ENCODE assay signal across 8 cellular contexts in the genomic region with DNA sequence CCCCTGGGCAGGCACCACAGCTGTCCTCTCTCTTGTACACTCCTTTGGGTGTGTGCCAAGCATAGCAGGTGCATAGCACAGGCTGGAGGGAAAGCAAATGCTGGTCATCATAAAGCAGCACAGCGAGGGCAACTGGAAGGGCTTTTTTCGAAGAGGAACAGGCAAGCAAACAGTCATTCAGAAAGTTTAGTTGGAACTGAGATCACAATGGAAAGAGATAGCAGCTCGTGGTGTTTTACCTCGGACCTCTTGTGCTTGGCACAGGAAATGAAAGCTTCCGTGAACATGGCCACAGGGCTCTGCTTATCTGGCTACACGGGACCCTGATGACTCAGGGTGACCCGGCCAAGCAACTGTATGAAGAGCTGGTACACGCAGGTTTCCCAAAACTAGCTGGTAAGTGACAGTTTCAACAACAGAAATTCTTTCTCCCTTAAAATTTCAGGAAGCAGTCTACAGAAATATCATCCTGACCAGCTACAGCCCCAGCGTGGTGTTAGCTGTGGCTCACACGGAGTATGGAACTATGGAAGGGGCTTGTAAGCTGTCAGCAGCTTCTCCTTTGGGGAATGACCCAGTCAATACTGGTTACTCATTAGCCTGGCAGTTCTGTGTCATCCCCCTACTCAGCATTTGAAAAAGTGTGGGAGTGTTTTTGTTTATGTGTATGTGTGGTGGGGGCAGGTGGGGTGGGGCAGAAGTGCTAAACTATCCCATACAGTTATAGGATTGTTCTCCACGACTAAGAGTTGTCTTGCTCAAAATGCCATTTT. TPM values are rescaled to one million over a fixed set of nuclear protein-coding genes. Genes with fewer than 3 reads are reported as not detected.
DNase-seq lines count a peak whose midpoint lies in the region; ATAC-seq and TF ChIP-seq lines count a peak whose summit lies in the region.

No MANE protein-coding gene starts in this region.

- no peak for DNase-seq in Right ventricle myocardium inferior (ENCODE audit: missing footprints)
- DNase-seq in right atrium auricular region (ENCODE audit: low spot score): no peak
- DNase-seq in NCI-H187 treated with DMSO at 0.1 percent for 48 hours (lab: John Stamatoyannopoulos, UW): peak; percentile 34
- peak; percentile 39 for DNase-seq in activated CD4-positive, alpha-beta T cell treated with anti-CD3 and anti-CD28 coated beads, Interleukin-2, amount 10 ng/mL, durations not matched to agents 7 days and 5 days
- DNase-seq in fibroblast of the aortic adventitia (ENCODE audit: low read depth): peak; percentile 12
- peak; percentile 21 to 46 for DNase-seq in stimulated activated CD4-positive, alpha-beta T cell treated with anti-CD3 and anti-CD28 coated beads, Interleukin-12 subunit alpha, Interleukin-12 subunit beta, amount 100 ng/mL, for 24 hours (ENCODE audit: low read depth in 2 of 2)
- DNase-seq in AG08395 (ENCODE audit: low spot score): no peak

- peak overlapping the region; percentile 44 for H3K4me3 Mint-ChIP-seq in activated CD4-positive, alpha-beta T cell treated with anti-CD3 and anti-CD28 coated beads, Interleukin-2, amount 10 ng/mL, durations not matched to agents 7 days and 5 days

- H3K9me3 Mint-ChIP-seq in activated CD4-positive, alpha-beta T cell treated with anti-CD3 and anti-CD28 coated beads, Interleukin-2, amount 10 ng/mL, durations not matched to agents 7 days and 5 days: no peaks in the 10 kb centered on the region

- TF ChIP-seq CTCF in right atrium auricular region (IDR thresholded peaks at IDR 0.05) (no peak), fibroblast of the aortic adventitia (IDR thresholded peaks at IDR 0.05; ENCODE audit: insufficient read depth, low read length) (no peak)

- peak overlapping the region; percentile 83 for H3K27ac Mint-ChIP-seq in activated CD4-positive, alpha-beta T cell treated with anti-CD3 and anti-CD28 coated beads, Interleukin-2, amount 10 ng/mL, durations not matched to agents 7 days and 5 days

- H3K36me3 Mint-ChIP-seq in activated CD4-positive, alpha-beta T cell treated with anti-CD3 and anti-CD28 coated beads, Interleukin-2, amount 10 ng/mL, durations not matched to agents 7 days and 5 days (ENCODE audit: low read depth): peaks cover 23% of the 10 kb centered on the region

- intact Hi-C loops in Right ventricle myocardium inferior (cut with DNase I): no loop called here

- no peaks in the 10 kb centered on the region for H3K27me3 ChIP-seq in right atrium auricular region

- ATAC-seq in Right ventricle myocardium inferior (peak; percentile 69), HG02973 (IDR thresholded peaks at IDR 0.05; ENCODE audit: unreplicated experiment) (peak; percentile 93)

- no peaks in the 10 kb centered on the region for H3K27me3 Mint-ChIP-seq in activated CD4-positive, alpha-beta T cell treated with anti-CD3 and anti-CD28 coated beads, Interleukin-2, amount 10 ng/mL, durations not matched to agents 7 days and 5 days

- no peak overlapping the region for H3K27ac ChIP-seq in right atrium auricular region

- no peaks in the 10 kb centered on the region for H3K9me3 ChIP-seq in right atrium auricular region

- peaks cover 0 to 11% of the 10 kb centered on the region in 2 donors for H3K4me1 ChIP-seq in right atrium auricular region

- no peak overlapping the region for H3K4me3 ChIP-seq in right atrium auricular region
- no peak overlapping the region for H3K4me3 ChIP-seq in fibroblast of the aortic adventitia (ENCODE audit: low read depth, low read length)

- CTCF ChIA-PET in activated CD4-positive, alpha-beta T cell treated with anti-CD3 and anti-CD28 coated beads, Interleukin-2, amount 10 ng/mL, durations not matched to agents 7 days and 5 days (lab: Charles Lee): interaction anchor here (0.5 to 1.2 kb wide), 5 partner anchors 11 to 1158 kb away, joined by 3 to 5 read pairs (median 3); no protein-coding TSS in a partner anchor

- no peaks in the 10 kb centered on the region for H3K36me3 ChIP-seq in right atrium auricular region

- POLR2A ChIA-PET in activated CD4-positive, alpha-beta T cell treated with anti-CD3 and anti-CD28 coated beads, Interleukin-2, amount 10 ng/mL, durations not matched to agents 7 days and 5 days (lab: Charles Lee): no interaction called here

- peaks cover 20% of the 10 kb centered on the region for H3K4me1 Mint-ChIP-seq in activated CD4-positive, alpha-beta T cell treated with anti-CD3 and anti-CD28 coated beads, Interleukin-2, amount 10 ng/mL, durations not matched to agents 7 days and 5 days

RNA-seq across cellular contexts. Expression of gene POC5, which starts 48.1 kb away (rescaled TPM):
- total RNA-seq in Right ventricle myocardium inferior (3.0 TPM), right atrium auricular region (10 to 100 TPM in 1 of 2 donors, 1 to 10 TPM in 1; 2.8 to 12.6 TPM), fibroblast of the aortic adventitia (ENCODE audit: low replicate concordance) (2.9 and 14.7 TPM in 2 replicates)
- 10 to 100 TPM; 19.1 to 23.3 TPM for total RNA-seq in activated CD4-positive, alpha-beta T cell treated with anti-CD3 and anti-CD28 coated beads, Interleukin-2, amount 10 ng/mL, durations not matched to agents 7 days and 5 days

RNA-seq across cellular contexts. Expression of gene ANKDD1B, which starts 57.9 kb away (rescaled TPM):
- total RNA-seq in Right ventricle myocardium inferior (0.24 TPM), right atrium auricular region (not detected), fibroblast of the aortic adventitia (ENCODE audit: low replicate concordance) (0.45 and 3.8 TPM in 2 replicates)
- under 1 TPM in 1 of 2 experiments, not detected in 1; 0.07 TPM for total RNA-seq in activated CD4-positive, alpha-beta T cell treated with anti-CD3 and anti-CD28 coated beads, Interleukin-2, amount 10 ng/mL, durations not matched to agents 7 days and 5 days

Comparison
In these comparisons a context has a peak if more than half of its experiments do, and no peak if none do; other contexts are left out.
1. DNase-seq: peak in NCI-H187 treated with DMSO at 0.1 percent for 48 hours (single experiment), activated CD4-positive, alpha-beta T cell treated with anti-CD3 and anti-CD28 coated beads, Interleukin-2, amount 10 ng/mL, durations not matched to agents 7 days and 5 days (single experiment), fibroblast of the aortic adventitia (single experiment) and stimulated activated CD4-positive, alpha-beta T cell treated with anti-CD3 and anti-CD28 coated beads, Interleukin-12 subunit alpha, Interleukin-12 subunit beta, amount 100 ng/mL, for 24 hours (2 of 2); none in Right ventricle myocardium inferior (single experiment), right atrium auricular region (single experiment) and AG08395 (single experiment).